2 cellular contexts compared by ENCODE assay signal in the genomic region with DNA sequence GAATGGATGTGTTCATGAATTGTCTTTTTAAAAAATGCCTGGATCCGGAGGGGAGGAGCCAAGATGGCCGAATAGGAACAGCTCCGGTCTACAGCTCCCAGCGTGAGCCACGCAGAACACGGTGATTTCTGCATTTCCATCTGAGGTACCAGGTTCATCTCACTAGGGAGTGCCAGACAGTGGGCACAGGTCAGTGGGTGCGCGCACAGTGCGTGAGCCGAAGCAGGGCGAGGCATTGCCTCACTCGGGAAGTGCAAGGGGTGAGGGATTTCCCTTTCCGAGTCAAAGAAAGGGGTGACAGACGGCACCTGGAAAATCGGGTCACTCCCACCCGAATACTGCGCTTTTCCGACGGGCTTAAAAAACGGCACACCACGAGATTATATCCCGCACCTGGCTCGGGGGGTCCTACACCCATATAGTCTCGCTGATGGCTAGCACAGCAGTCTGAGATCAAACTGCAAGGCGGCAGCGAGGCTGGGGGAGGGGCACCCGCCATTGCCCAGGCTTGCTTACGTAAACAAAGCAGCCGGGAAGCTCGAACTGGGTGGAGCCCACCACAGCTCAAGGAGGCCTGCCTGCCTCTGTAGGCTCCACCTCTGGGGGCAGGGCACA. TPM values are rescaled to one million over a fixed set of nuclear protein-coding genes. Genes with fewer than 3 reads are reported as not detected.
"Had no signal": no experiment of that assay in that cellular context is flagged by ENCODE, and none has a peak within 500 bp of the region (broad histone marks: within the 10 kb centered on the region; RNA-seq: fewer than 3 reads in every experiment).

No MANE protein-coding gene starts in this region.

RNA-seq across cellular contexts. Expression of gene CAVIN4, which starts 50.6 kb away (rescaled TPM):
- polyA plus RNA-seq: IgD-negative memory B cell had no signal

RNA-seq across cellular contexts. Expression of gene TMEFF1, which starts 54.3 kb away (rescaled TPM):
- total RNA-seq: Right ventricle myocardium superior had no signal
- polyA plus RNA-seq: IgD-negative memory B cell had no signal
